Comparison of ENCODE assay signal across 8 cellular contexts in the genomic region with DNA sequence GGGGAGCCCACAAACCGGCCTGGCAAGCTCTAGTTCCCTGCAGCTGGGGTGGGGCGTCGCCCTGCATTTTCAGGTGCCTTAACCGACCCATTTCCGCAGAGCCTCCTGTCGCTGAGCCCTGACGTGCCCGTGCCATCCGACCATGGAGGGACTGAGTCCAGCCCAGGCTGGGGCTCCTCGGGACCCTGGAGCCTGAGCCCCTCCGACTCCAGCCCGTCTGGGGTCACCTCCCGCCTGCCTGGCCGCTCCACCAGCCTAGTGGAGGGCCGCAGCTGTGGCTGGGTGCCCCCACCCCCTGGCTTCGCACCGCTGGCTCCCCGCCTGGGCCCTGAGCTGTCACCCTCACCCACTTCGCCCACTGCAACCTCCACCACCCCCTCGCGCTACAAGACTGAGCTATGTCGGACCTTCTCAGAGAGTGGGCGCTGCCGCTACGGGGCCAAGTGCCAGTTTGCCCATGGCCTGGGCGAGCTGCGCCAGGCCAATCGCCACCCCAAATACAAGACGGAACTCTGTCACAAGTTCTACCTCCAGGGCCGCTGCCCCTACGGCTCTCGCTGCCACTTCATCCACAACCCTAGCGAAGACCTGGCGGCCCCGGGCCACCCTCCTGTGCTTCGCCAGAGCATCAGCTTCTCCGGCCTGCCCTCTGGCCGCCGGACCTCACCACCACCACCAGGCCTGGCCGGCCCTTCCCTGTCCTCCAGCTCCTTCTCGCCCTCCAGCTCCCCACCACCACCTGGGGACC. TPM values are rescaled to one million over a fixed set of nuclear protein-coding genes. Genes with fewer than 3 reads are reported as not detected.
DNase-seq lines count a peak whose midpoint lies in the region; ATAC-seq and TF ChIP-seq lines count a peak whose summit lies in the region.

No MANE protein-coding gene starts in this region.

- no peak for TF ChIP-seq CTCF in SK-N-SH (IDR thresholded peaks at IDR 0.05)
- TF ChIP-seq CTCF in activated CD8-positive, alpha-beta T cell treated with anti-CD3 and anti-CD28 coated beads for 36 hours (IDR thresholded peaks at IDR 0.05): no peak
- no peak for TF ChIP-seq CTCF in epithelial cell of proximal tubule (conservative IDR thresholded peaks at IDR 0.05; ENCODE audit: low read depth, low read length)
- TF ChIP-seq CTCF in WERI-Rb-1 (IDR thresholded peaks at IDR 0.05; ENCODE audit: low read depth, low read length): no peak

- H3F3A ChIP-seq in SK-N-SH (replicated peaks; ENCODE audit: insufficient read depth): peaks cover 45% of the 10 kb centered on the region

- 68% methylated on average over 34 of the region's 41 CpGs for WGBS in SK-N-SH (ENCODE audit: low lambda C conversion rate)

- H3K36me3 ChIP-seq in SK-N-SH (replicated peaks in 1 of 2; ENCODE audit: control insufficient read depth in 1 of 2, insufficient read depth in 2 of 2, low read length in 1 of 2): peaks cover 0 to 7% of the 10 kb centered on the region in 2 experiments
- peaks cover 12 to 27% (median 14%) of the 10 kb centered on the region in 3 experiments for H3K36me3 ChIP-seq in naive thymus-derived CD4-positive, alpha-beta T cell (ENCODE audit: control insufficient read depth in 2 of 3, insufficient read depth in 3 of 3, low read length in 3 of 3)
- no peaks in the 10 kb centered on the region for H3K36me3 ChIP-seq in WERI-Rb-1

- H3K4me2 ChIP-seq in SK-N-SH: peak overlapping the region; percentile 92

- DNase-seq in SK-N-SH: no peak
- peak; percentile 83 for DNase-seq in activated CD8-positive, alpha-beta T cell treated with anti-CD3 and anti-CD28 coated beads for 36 hours
- no peak for DNase-seq in epithelial cell of proximal tubule (ENCODE audit: low read depth)
- peak in 8 of 9 donors; percentile 58 to 86 (median 82) for DNase-seq in naive thymus-derived CD4-positive, alpha-beta T cell
- DNase-seq in WERI-Rb-1: no peak
- DNase-seq in NCI-H446 treated with DMSO at 0.1 percent for 48 hours (lab: John Stamatoyannopoulos, UW): no peak

- POLR2A ChIA-PET in SK-N-SH (lab: Yijun Ruan, JAX): interaction anchor here (2.5 kb wide), 1 partner anchor 28 kb away, joined by 12 read pairs; the partner anchor contains the start of gene RPS16
- POLR2A ChIA-PET in activated CD8-positive, alpha-beta T cell treated with anti-CD3 and anti-CD28 coated beads for 36 hours (lab: Charles Lee): interaction anchor here (0.9 to 4.5 kb wide), 13 partner anchors 10 to 74 kb away, joined by 3 to 50 read pairs (median 5); partner anchors contain the start of genes GMFG, MED29, PAF1 and RPS16
- POLR2A ChIA-PET in naive thymus-derived CD4-positive, alpha-beta T cell (lab: Charles Lee): interaction anchor here (0.5 to 5.1 kb wide), 11 partner anchors 9 to 1029 kb away, joined by 3 to 193 read pairs (median 5); partner anchors contain the start of genes EID2, GMFG, MED29 and PAF1

- CTCF ChIA-PET in SK-N-SH (lab: Yijun Ruan, JAX): interaction anchor here (0.7 to 3.9 kb wide), 5 partner anchors 10 to 131 kb away, joined by 3 to 52 read pairs (median 4); partner anchors contain the start of gene RPS16
- CTCF ChIA-PET in activated CD8-positive, alpha-beta T cell treated with anti-CD3 and anti-CD28 coated beads for 36 hours (lab: Charles Lee): interaction anchor here (1.0 to 3.9 kb wide), 3 partner anchors 10 to 285 kb away, joined by 3 to 32 read pairs (median 5); partner anchors contain the start of genes MED29 and PAF1
- CTCF ChIA-PET in naive thymus-derived CD4-positive, alpha-beta T cell (lab: Charles Lee): interaction anchor here (0.6 to 4.3 kb wide), 3 partner anchors 7 to 355 kb away, joined by 3 to 50 read pairs (median 5); no protein-coding TSS in a partner anchor

- peaks cover 19% of the 10 kb centered on the region for H4K20me1 ChIP-seq in SK-N-SH (ENCODE audit: insufficient read depth)

- peaks cover 39% of the 10 kb centered on the region for H3K4me1 Mint-ChIP-seq in activated CD8-positive, alpha-beta T cell treated with anti-CD3 and anti-CD28 coated beads for 36 hours (ENCODE audit: low read depth)
- peaks cover 26 to 61% (median 43%) of the 10 kb centered on the region in 7 donors for H3K4me1 Mint-ChIP-seq in naive thymus-derived CD4-positive, alpha-beta T cell

- peaks cover 32 to 34% of the 10 kb centered on the region in 2 experiments; a peak in 3 of 4 replicates for H3K4me1 ChIP-seq in SK-N-SH (ENCODE audit: control insufficient read depth in 1 of 2, insufficient read depth in 2 of 2, low read depth in 1 of 2, low read length in 1 of 2)
- peaks cover 34 to 47% of the 10 kb centered on the region in 2 donors for H3K4me1 ChIP-seq in naive thymus-derived CD4-positive, alpha-beta T cell (ENCODE audit: control insufficient read depth in 2 of 2, insufficient read depth in 2 of 2, low read length in 2 of 2)

- H2AFZ ChIP-seq in SK-N-SH (ENCODE audit: low read depth): no peak overlapping the region

- H3K9me2 ChIP-seq in SK-N-SH: no peaks in the 10 kb centered on the region

- H3K27me3 ChIP-seq in SK-N-SH (ENCODE audit: insufficient read depth) (no peaks in the 10 kb centered on the region), WERI-Rb-1 (ENCODE audit: insufficient read depth, low read depth, severe bottlenecking) (no peaks in the 10 kb centered on the region)
- H3K27me3 ChIP-seq in naive thymus-derived CD4-positive, alpha-beta T cell (ENCODE audit: control insufficient read depth in 2 of 2, insufficient read depth in 2 of 2, low read length in 2 of 2): no peaks in the 10 kb centered on the region

- ATAC-seq in SK-N-SH treated with all-trans-retinoic acid at 6 μM for 48 hours (no peak), HG02798 (IDR thresholded peaks at IDR 0.05; ENCODE audit: poor library complexity, unreplicated experiment) (no peak)
- ATAC-seq in activated CD8-positive, alpha-beta T cell treated with anti-CD3 and anti-CD28 coated beads for 36 hours: no peak
- ATAC-seq in naive thymus-derived CD4-positive, alpha-beta T cell: no peak

- peaks cover 2% of the 10 kb centered on the region for H3K27me3 Mint-ChIP-seq in activated CD8-positive, alpha-beta T cell treated with anti-CD3 and anti-CD28 coated beads for 36 hours
- peaks cover 0 to 6% (median 0%) of the 10 kb centered on the region in 5 donors for H3K27me3 Mint-ChIP-seq in naive thymus-derived CD4-positive, alpha-beta T cell

- peak overlapping the region; percentile 97 for H3K9ac ChIP-seq in SK-N-SH

- H3K36me3 Mint-ChIP-seq in activated CD8-positive, alpha-beta T cell treated with anti-CD3 and anti-CD28 coated beads for 36 hours (ENCODE audit: low read depth): peaks cover 28% of the 10 kb centered on the region
- H3K36me3 Mint-ChIP-seq in naive thymus-derived CD4-positive, alpha-beta T cell: peaks cover 13 to 26% (median 17%) of the 10 kb centered on the region in 5 donors

- no peaks in the 10 kb centered on the region for H3K9me3 Mint-ChIP-seq in activated CD8-positive, alpha-beta T cell treated with anti-CD3 and anti-CD28 coated beads for 36 hours
- peaks cover 0 to 24% (median 0%) of the 10 kb centered on the region in 11 donors for H3K9me3 Mint-ChIP-seq in naive thymus-derived CD4-positive, alpha-beta T cell

- H3K4me3 Mint-ChIP-seq in activated CD8-positive, alpha-beta T cell treated with anti-CD3 and anti-CD28 coated beads for 36 hours: peak overlapping the region; percentile 79
- peak overlapping the region; percentile 89 to 99 (median 94) for H3K4me3 Mint-ChIP-seq in naive thymus-derived CD4-positive, alpha-beta T cell

- TF ChIP-seq EP300 in SK-N-SH (IDR thresholded peaks at IDR 0.05; ENCODE audit: borderline replicate concordance in 1 of 2, low read depth in 1 of 2, low read length in 1 of 2): no peak

- H3K27ac ChIP-seq in SK-N-SH (ENCODE audit: low read depth in 2 of 2, low read length in 1 of 2) (peak overlapping the region in 1 of 2 experiments; percentile 91; a peak in 2 of 4 replicates), WERI-Rb-1 (no peak overlapping the region)
- H3K27ac ChIP-seq in naive thymus-derived CD4-positive, alpha-beta T cell (ENCODE audit: low read depth, low read length): peak overlapping the region; percentile 100

- TF ChIP-seq RAD21 in SK-N-SH (IDR thresholded peaks at IDR 0.05; ENCODE audit: low read length): no peak

- H3K4me3 ChIP-seq in SK-N-SH (ENCODE audit: low read depth in 2 of 2, low read length in 1 of 2): peak overlapping the region; percentile 82 to 98
- H3K4me3 ChIP-seq in epithelial cell of proximal tubule (ENCODE audit: low read depth, low read length): peak overlapping the region; percentile 80
- peak overlapping the region; percentile 100 for H3K4me3 ChIP-seq in naive thymus-derived CD4-positive, alpha-beta T cell (ENCODE audit: low read length)
- no peak overlapping the region for H3K4me3 ChIP-seq in WERI-Rb-1 (ENCODE audit: low read depth, low read length)

- H3K79me2 ChIP-seq in SK-N-SH (ENCODE audit: insufficient read depth): peaks cover 30% of the 10 kb centered on the region

- intact Hi-C loops in activated CD8-positive, alpha-beta T cell treated with anti-CD3 and anti-CD28 coated beads for 36 hours (cut with micrococcal nuclease): no loop called here
- intact Hi-C loops in naive thymus-derived CD4-positive, alpha-beta T cell (cut with micrococcal nuclease): loop anchor here in 1 of 2 donors (1.0 kb wide), 2 partner anchors 11 to 335 kb away; no protein-coding TSS in a partner anchor

- H3K27ac Mint-ChIP-seq in activated CD8-positive, alpha-beta T cell treated with anti-CD3 and anti-CD28 coated beads for 36 hours: peak overlapping the region; percentile 93
- peak overlapping the region; percentile 96 to 99 (median 99) for H3K27ac Mint-ChIP-seq in naive thymus-derived CD4-positive, alpha-beta T cell

- no peaks in the 10 kb centered on the region for H3K9me3 ChIP-seq in SK-N-SH
- no peaks in the 10 kb centered on the region for H3K9me3 ChIP-seq in naive thymus-derived CD4-positive, alpha-beta T cell (ENCODE audit: control insufficient read depth in 2 of 3, low read length in 3 of 3)
- H3K9me3 ChIP-seq in WERI-Rb-1 (ENCODE audit: severe bottlenecking): no peaks in the 10 kb centered on the region

RNA-seq across cellular contexts. Expression of gene ZFP36, which starts 1.2 kb away (rescaled TPM):
- polyA plus RNA-seq in SK-N-SH (2012; rRNA removed): 19.7 and 49.3 TPM in 2 replicates
- 21.0 and 26.5 TPM in 2 replicates for polyA plus RNA-seq in SK-N-SH (2012; cell fraction: cytosol; rRNA removed)
- polyA plus RNA-seq in SK-N-SH (2012; cell fraction: nucleus; rRNA removed): 127 and 135 TPM in 2 replicates
- 10 to 100 TPM; 74.6 to 80.3 TPM for total RNA-seq in activated CD8-positive, alpha-beta T cell treated with anti-CD3 and anti-CD28 coated beads for 36 hours
- 9.7 and 10.0 TPM in 2 replicates for total RNA-seq in epithelial cell of proximal tubule
- total RNA-seq in naive thymus-derived CD4-positive, alpha-beta T cell: 1,000 to 10,000 TPM in 1 of 5 experiments, 100 to 1,000 TPM in 3, 10 to 100 TPM in 1; 72.1 to 1,250 (median 187) TPM
- polyA plus RNA-seq in naive thymus-derived CD4-positive, alpha-beta T cell: 10 to 100 TPM; 75.5 to 97.1 TPM

RNA-seq across cellular contexts. Expression of gene PLEKHG2, which starts 4.7 kb away (rescaled TPM):
- polyA plus RNA-seq in SK-N-SH (2012; rRNA removed): 13.6 and 13.8 TPM in 2 replicates
- 2.8 and 4.6 TPM in 2 replicates for polyA plus RNA-seq in SK-N-SH (2012; cell fraction: cytosol; rRNA removed)
- polyA plus RNA-seq in SK-N-SH (2012; cell fraction: nucleus; rRNA removed): 85.4 and 89.2 TPM in 2 replicates
- 10 to 100 TPM; 35.9 to 42.8 TPM for total RNA-seq in activated CD8-positive, alpha-beta T cell treated with anti-CD3 and anti-CD28 coated beads for 36 hours
- 17.7 and 22.3 TPM in 2 replicates for total RNA-seq in epithelial cell of proximal tubule
- total RNA-seq in naive thymus-derived CD4-positive, alpha-beta T cell: 100 to 1,000 TPM in 1 of 5 experiments, 10 to 100 TPM in 4; 16.4 to 205 (median 58.2) TPM
- 10 to 100 TPM in 1 of 2 donors, 1 to 10 TPM in 1; 2.6 to 18.5 TPM for polyA plus RNA-seq in naive thymus-derived CD4-positive, alpha-beta T cell

RNA-seq across cellular contexts. Expression of gene MED29, which starts 16.6 kb away (rescaled TPM):
- polyA plus RNA-seq in SK-N-SH (2012; rRNA removed): 32.0 and 33.1 TPM in 2 replicates
- polyA plus RNA-seq in SK-N-SH (2012; cell fraction: cytosol; rRNA removed): 23.5 and 29.6 TPM in 2 replicates
- 21.0 and 21.9 TPM in 2 replicates for polyA plus RNA-seq in SK-N-SH (2012; cell fraction: nucleus; rRNA removed)
- 10 to 100 TPM; 19.5 to 19.8 TPM for total RNA-seq in activated CD8-positive, alpha-beta T cell treated with anti-CD3 and anti-CD28 coated beads for 36 hours
- total RNA-seq in epithelial cell of proximal tubule: 20.9 and 34.9 TPM in 2 replicates
- 10 to 100 TPM; 44.2 to 57.2 (median 49.4) TPM for total RNA-seq in naive thymus-derived CD4-positive, alpha-beta T cell
- polyA plus RNA-seq in naive thymus-derived CD4-positive, alpha-beta T cell: 10 to 100 TPM; 57.4 to 61.0 TPM

RNA-seq across cellular contexts. Expression of gene PAF1, which starts 16.9 kb away (rescaled TPM):
- polyA plus RNA-seq in SK-N-SH (2012; rRNA removed): 57.6 and 65.3 TPM in 2 replicates
- polyA plus RNA-seq in SK-N-SH (2012; cell fraction: cytosol; rRNA removed): 55.9 and 65.2 TPM in 2 replicates
- 76.8 and 79.5 TPM in 2 replicates for polyA plus RNA-seq in SK-N-SH (2012; cell fraction: nucleus; rRNA removed)
- 10 to 100 TPM; 35.5 to 36.5 TPM for total RNA-seq in activated CD8-positive, alpha-beta T cell treated with anti-CD3 and anti-CD28 coated beads for 36 hours
- total RNA-seq in epithelial cell of proximal tubule: 63.4 and 72.6 TPM in 2 replicates
- total RNA-seq in naive thymus-derived CD4-positive, alpha-beta T cell: 100 to 1,000 TPM in 1 of 5 experiments, 10 to 100 TPM in 4; 42.8 to 104 (median 55.5) TPM
- polyA plus RNA-seq in naive thymus-derived CD4-positive, alpha-beta T cell: 10 to 100 TPM; 35.8 to 59.7 TPM

RNA-seq across cellular contexts. Expression of gene RPS16, which starts 27.9 kb away (rescaled TPM):
- polyA plus RNA-seq in SK-N-SH (2012; rRNA removed): 5,038 and 7,541 TPM in 2 replicates
- 3,850 and 5,242 TPM in 2 replicates for polyA plus RNA-seq in SK-N-SH (2012; cell fraction: cytosol; rRNA removed)
- polyA plus RNA-seq in SK-N-SH (2012; cell fraction: nucleus; rRNA removed): 1,787 and 2,864 TPM in 2 replicates
- 1,000 to 10,000 TPM; 3,249 to 3,324 TPM for total RNA-seq in activated CD8-positive, alpha-beta T cell treated with anti-CD3 and anti-CD28 coated beads for 36 hours
- total RNA-seq in epithelial cell of proximal tubule: 2,362 and 2,974 TPM in 2 replicates
- 1,000 to 10,000 TPM; 2,281 to 4,335 (median 4,063) TPM for total RNA-seq in naive thymus-derived CD4-positive, alpha-beta T cell
- 1,000 to 10,000 TPM; 2,448 to 2,618 TPM for polyA plus RNA-seq in naive thymus-derived CD4-positive, alpha-beta T cell

Comparison
In these comparisons a context has a peak if more than half of its experiments do, and no peak if none do; other contexts are left out.
1. DNase-seq: peak in activated CD8-positive, alpha-beta T cell treated with anti-CD3 and anti-CD28 coated beads for 36 hours (single experiment) and naive thymus-derived CD4-positive, alpha-beta T cell (8 of 9); none in SK-N-SH (single experiment), epithelial cell of proximal tubule (single experiment), WERI-Rb-1 (single experiment) and NCI-H446 treated with DMSO at 0.1 percent for 48 hours (single experiment).